In genomic region chr5:154737667-154738320, GRCh38 we compare ENCODE assay signal across 18 cellular contexts.
"Had no signal": no experiment of that assay in that cellular context is flagged by ENCODE, and none has a peak within 500 bp of the region (broad histone marks: within the 10 kb centered on the region; RNA-seq: fewer than 3 reads in every experiment).

No MANE protein-coding gene starts in this region.

- H3K36me3 ChIP-seq: breast epithelium, esophagus muscularis mucosa, sigmoid colon, upper lobe of left lung had no signal

- H3K9me3 Mint-ChIP-seq: activated T-cell treated with anti-CD3 and anti-CD28 coated beads, Interleukin-2, amount 50 U/mL, for 24 hours; naive thymus-derived CD4-positive, alpha-beta T cell; T-helper 1 cell treated with Interleukin-12 subunit alpha and Interleukin-12 subunit beta and Interleukin-4 antibody, amounts not matched to agents 30 μg/mL and 1 μg/mL, for 36 hours had no signal

- H3K4me1 Mint-ChIP-seq: naive thymus-derived CD4-positive, alpha-beta T cell had no signal

- H3K36me3 Mint-ChIP-seq: activated naive CD8-positive, alpha-beta T cell; naive thymus-derived CD4-positive, alpha-beta T cell had no signal

- H3K27me3 Mint-ChIP-seq: activated naive CD8-positive, alpha-beta T cell; activated T-cell treated with anti-CD3 and anti-CD28 coated beads, Interleukin-2, amount 50 U/mL, for 24 hours had no signal

- H3K27me3 ChIP-seq: breast epithelium, dorsolateral prefrontal cortex, esophagus muscularis mucosa, sigmoid colon, upper lobe of left lung had no signal

- DNase-seq: activated gamma-delta T cell; activated T-cell treated with anti-CD3 and anti-CD28 coated beads, Interleukin-2, amount 50 U/mL, for 24 hours; foreskin fibroblast; glutamatergic neuron; left colon; naive thymus-derived CD4-positive, alpha-beta T cell; occipital lobe; psoas muscle; sigmoid colon; stimulated activated CD4-positive, alpha-beta T cell treated with anti-CD3 and anti-CD28 coated beads, Interleukin-12 subunit alpha, Interleukin-12 subunit beta, amount 100 ng/mL, for 4 hours; stimulated activated naive CD4-positive, alpha-beta T cell treated with Interleukin-2 at 50 U/mL for 16 hours; upper lobe of left lung had no signal

- H3K4me3 Mint-ChIP-seq: activated naive CD8-positive, alpha-beta T cell; activated T-cell treated with anti-CD3 and anti-CD28 coated beads, Interleukin-2, amount 50 U/mL, for 24 hours; naive thymus-derived CD4-positive, alpha-beta T cell; T-helper 1 cell treated with Interleukin-12 subunit alpha and Interleukin-12 subunit beta and Interleukin-4 antibody, amounts not matched to agents 30 μg/mL and 1 μg/mL, for 36 hours had no signal

- H3K4me3 ChIP-seq: breast epithelium, dorsolateral prefrontal cortex, esophagus muscularis mucosa, lung, psoas muscle, sigmoid colon, upper lobe of left lung had no signal

- ATAC-seq: left colon; naive thymus-derived CD4-positive, alpha-beta T cell; psoas muscle had no signal

- H3K27ac ChIP-seq: breast epithelium, esophagus muscularis mucosa, psoas muscle, sigmoid colon, upper lobe of left lung had no signal

- H3K9me3 ChIP-seq: breast epithelium, esophagus muscularis mucosa, psoas muscle, sigmoid colon, upper lobe of left lung had no signal

- H3K27ac Mint-ChIP-seq: activated naive CD8-positive, alpha-beta T cell; activated T-cell treated with anti-CD3 and anti-CD28 coated beads, Interleukin-2, amount 50 U/mL, for 24 hours; naive thymus-derived CD4-positive, alpha-beta T cell; T-helper 1 cell treated with Interleukin-12 subunit alpha and Interleukin-12 subunit beta and Interleukin-4 antibody, amounts not matched to agents 30 μg/mL and 1 μg/mL, for 36 hours had no signal
